In the genomic region with DNA sequence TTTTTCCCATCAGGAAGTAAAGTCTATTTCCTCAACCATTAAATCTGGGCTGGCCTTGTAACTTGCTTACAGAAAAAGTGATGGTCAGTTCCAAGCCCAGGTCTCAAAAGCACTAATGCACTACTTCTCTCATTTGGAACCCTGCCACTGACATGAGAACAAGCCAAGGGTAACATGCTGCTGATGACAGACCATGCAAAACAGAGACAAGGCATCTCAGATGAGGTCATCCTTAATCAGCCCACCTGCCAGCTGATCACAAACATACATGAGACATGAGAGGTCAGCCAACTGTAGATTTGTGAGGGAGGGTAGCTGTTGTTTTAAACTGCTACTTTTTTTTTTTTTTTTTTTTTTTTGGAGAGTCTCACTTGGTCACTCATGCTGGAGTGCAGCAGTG, we compare ENCODE assay signal across 11 cellular contexts. TPM values are rescaled to one million over a fixed set of nuclear protein-coding genes. Genes with fewer than 3 reads are reported as not detected.
DNase-seq lines count a peak whose midpoint lies in the region; TF ChIP-seq lines count a peak whose summit lies in the region.
"Had no signal": no experiment of that assay in that cellular context is flagged by ENCODE, and none has a peak within 500 bp of the region (broad histone marks: within the 10 kb centered on the region; RNA-seq: fewer than 3 reads in every experiment).

No MANE protein-coding gene starts in this region.

- in situ Hi-C loops in GM13977 (cut with MboI; ENCODE audit: low pct_unique_long_range_greater_than_20kb, low sequenced_read_pairs, unreplicated experiment), result loop anchor here (10.0 kb wide), 1 partner anchor 95 kb away; no protein-coding TSS in a partner anchor

- H3K27me3 ChIP-seq in mesendoderm (ENCODE audit: insufficient read depth, low read length, poor library complexity), result no peaks in the 10 kb centered on the region
- H3K27me3 ChIP-seq: heart left ventricle had no signal

- H4K8ac ChIP-seq in mesendoderm (ENCODE audit: low read depth, low read length), result no peak overlapping the region

- H3K56ac ChIP-seq in mesendoderm (ENCODE audit: low read length), result no peak overlapping the region

- H3K4me3 ChIP-seq in choroid plexus epithelial cell (ENCODE audit: low read depth, low read length), result no peak overlapping the region
- no peak overlapping the region for H3K4me3 ChIP-seq in mesendoderm (ENCODE audit: low read length)
- H3K4me3 ChIP-seq: heart left ventricle, lung had no signal

- no peak overlapping the region for H3K4ac ChIP-seq in mesendoderm (ENCODE audit: low read depth, low read length)

- H3K23ac ChIP-seq in mesendoderm (ENCODE audit: low read length), result no peak overlapping the region

- H2BK15ac ChIP-seq in mesendoderm (replicated peaks; ENCODE audit: low read depth), result no peak overlapping the region

- no peaks in the 10 kb centered on the region for H3K79me2 ChIP-seq in mesendoderm (ENCODE audit: control insufficient read depth, insufficient read depth, low read length)

- H3K9ac ChIP-seq in mesendoderm (ENCODE audit: low read length), result no peak overlapping the region

- H3K18ac ChIP-seq in mesendoderm (ENCODE audit: low read length), result no peak overlapping the region

- no peak for TF ChIP-seq CTCF in choroid plexus epithelial cell (conservative IDR thresholded peaks at IDR 0.05; ENCODE audit: low read depth, low read length)
- no peak for TF ChIP-seq CTCF in GM13977 (IDR thresholded peaks at IDR 0.05; ENCODE audit: extremely low read depth, insufficient read depth, missing control alignments)

- no peak overlapping the region for H3K4me2 ChIP-seq in mesendoderm (ENCODE audit: low read length)

- no peak overlapping the region for H4K5ac ChIP-seq in mesendoderm (ENCODE audit: low read length)

- H2AK5ac ChIP-seq in mesendoderm (ENCODE audit: low read length), result no peak overlapping the region

- no peaks in the 10 kb centered on the region for H3K79me1 ChIP-seq in mesendoderm (ENCODE audit: low read length)

- H3K4me1 ChIP-seq in mesendoderm (ENCODE audit: control insufficient read depth, low read depth, low read length), result no peaks in the 10 kb centered on the region

- H3K27ac ChIP-seq in mesendoderm (ENCODE audit: low read depth, low read length), result no peak overlapping the region
- H3K27ac ChIP-seq: heart left ventricle had no signal

- H2BK120ac ChIP-seq in mesendoderm (ENCODE audit: low read depth, low read length), result no peak overlapping the region

- DNase-seq in EL, result peak; percentile 18
- peak; percentile 54 for DNase-seq in NAMALWA (ENCODE audit: low spot score)
- peak; percentile 68 for DNase-seq in choroid plexus epithelial cell (ENCODE audit: low read depth)
- DNase-seq in mesendoderm, result peak; percentile 60
- no peak for DNase-seq in GM13977 (ENCODE audit: low spot score)
- no peak for DNase-seq in activated CD4-positive, alpha-beta T cell treated with anti-CD3 and anti-CD28 coated beads, Interleukin-2, amount 50 U/mL, for 4 hours
- DNase-seq in NCI-H187 treated with DMSO at 0.1 percent for 48 hours (lab: John Stamatoyannopoulos, UW), result no peak
- DNase-seq: DND-41, heart left ventricle, MV-4-11 had no signal

- no peaks in the 10 kb centered on the region for H3K36me3 ChIP-seq in mesendoderm (ENCODE audit: control insufficient read depth, insufficient read depth, low read length)

- H2BK5ac ChIP-seq in mesendoderm (ENCODE audit: low read length), result no peak overlapping the region

RNA-seq across cellular contexts. Expression of a gene that starts 16.2 kb away (rescaled TPM):
- 25.0 TPM for polyA plus RNA-seq in mesendoderm (2013, experiment 1 of 2)
- 25.1 TPM for polyA plus RNA-seq in mesendoderm (2013, experiment 2 of 2)

RNA-seq across cellular contexts. Expression of a gene that starts 31.2 kb away (rescaled TPM):
- 1.8 TPM for polyA plus RNA-seq in mesendoderm (2013, experiment 1 of 2)
- 1.6 TPM for polyA plus RNA-seq in mesendoderm (2013, experiment 2 of 2)

RNA-seq across cellular contexts. Expression of a gene that starts 31.4 kb away (rescaled TPM):
- 17.1 TPM for polyA plus RNA-seq in mesendoderm (2013, experiment 1 of 2)
- 16.3 TPM for polyA plus RNA-seq in mesendoderm (2013, experiment 2 of 2)

RNA-seq across cellular contexts. Expression of a gene that starts 45.9 kb away (rescaled TPM):
- polyA plus RNA-seq in mesendoderm (2013, experiment 1 of 2), result 0.58 TPM
- polyA plus RNA-seq in mesendoderm (2013, experiment 2 of 2), result 0.53 TPM

Comparison
In these comparisons a context has a peak if more than half of its experiments do, and no peak if none do; other contexts are left out.
1. DNase-seq: peak in EL (single experiment), NAMALWA (single experiment), choroid plexus epithelial cell (single experiment) and mesendoderm (single experiment); none in GM13977 (single experiment), activated CD4-positive, alpha-beta T cell treated with anti-CD3 and anti-CD28 coated beads, Interleukin-2, amount 50 U/mL, for 4 hours (0 of 2) and NCI-H187 treated with DMSO at 0.1 percent for 48 hours (single experiment).